ENCODE assay signal across 28 cellular contexts in genomic region chr4:88807499-88807898, GRCh38.
A peak's percentile ranks its signal among the peaks of the same experiment; 100 is the strongest.
DNase-seq lines count a peak whose midpoint lies in the region; ATAC-seq, FAIRE-seq and TF ChIP-seq lines count a peak whose summit lies in the region.
"Had no signal": no experiment of that assay in that cellular context is flagged by ENCODE, and none has a peak within 500 bp of the region (broad histone marks: within the 10 kb centered on the region; RNA-seq: fewer than 3 reads in every experiment).

No MANE protein-coding gene starts in this region.

- H3K36me3 ChIP-seq in GM23338 (ENCODE audit: insufficient read depth) (no peaks in the 10 kb centered on the region), parathyroid adenoma (ENCODE audit: control insufficient read depth, insufficient read depth, low read length) (no peaks in the 10 kb centered on the region), ascending aorta (no peaks in the 10 kb centered on the region)
- H3K36me3 ChIP-seq: left ventricle myocardium inferior, neural progenitor cell, tibial artery, WERI-Rb-1 had no signal

- no peaks in the 10 kb centered on the region for H3K27me3 Mint-ChIP-seq in GM23338 (ENCODE audit: insufficient read depth, low read depth, poor library complexity)
- H3K27me3 Mint-ChIP-seq: CD4-positive, alpha-beta T cell; stimulated activated naive CD8-positive, alpha-beta T cell treated with anti-CD3 and anti-CD28 coated beads, Interleukin-15, amount 100 ng/mL, for 72 hours had no signal

- no peaks in the 10 kb centered on the region for H4K20me1 ChIP-seq in GM23338 (replicated peaks; ENCODE audit: insufficient read depth)

- H3K27ac ChIP-seq in GM23338 (ENCODE audit: low read depth) (peak overlapping the region; percentile 21; the same call in 1 of the 2 replicates), parathyroid adenoma (no peak overlapping the region), ascending aorta (no peak overlapping the region)
- H3K27ac ChIP-seq: dorsolateral prefrontal cortex, left ventricle myocardium inferior, neural progenitor cell, tibial artery, WERI-Rb-1 had no signal

- FAIRE-seq in urothelium cell line (lab: Jason Lieb, UNC) = no peak

- intact Hi-C loops in ascending aorta (cut with DNase I) = no loop called here

- TF ChIP-seq CTCF in GM23338 (conservative IDR thresholded peaks at IDR 0.05; ENCODE audit: low read depth in 2 of 2) (no peak), parathyroid adenoma (IDR thresholded peaks at IDR 0.05) (no peak), ascending aorta (IDR thresholded peaks at IDR 0.05) (no peak)

- no peaks in the 10 kb centered on the region for H3K9me3 Mint-ChIP-seq in GM23338
- H3K9me3 Mint-ChIP-seq: activated naive CD8-positive, alpha-beta T cell treated with anti-CD3 and anti-CD28 coated beads, Interleukin-2, amount 10 ng/mL, durations not matched to agents 7 days and 5 days; CD4-positive, alpha-beta T cell; neural progenitor cell; stimulated activated naive CD8-positive, alpha-beta T cell treated with anti-CD3 and anti-CD28 coated beads, Interleukin-15, amount 100 ng/mL, for 72 hours had no signal

- H3K4me3 ChIP-seq in GM23338 (no peak overlapping the region), parathyroid adenoma (ENCODE audit: low read depth, low read length) (no peak overlapping the region), ascending aorta (no peak overlapping the region)
- H3K4me3 ChIP-seq: dorsolateral prefrontal cortex, left ventricle myocardium inferior, neural progenitor cell, tibial artery had no signal

- no peak overlapping the region for H3K4me3 Mint-ChIP-seq in GM23338
- H3K4me3 Mint-ChIP-seq: activated naive CD8-positive, alpha-beta T cell treated with anti-CD3 and anti-CD28 coated beads, Interleukin-2, amount 10 ng/mL, durations not matched to agents 7 days and 5 days; CD4-positive, alpha-beta T cell; neural progenitor cell; stimulated activated naive CD8-positive, alpha-beta T cell treated with anti-CD3 and anti-CD28 coated beads, Interleukin-15, amount 100 ng/mL, for 72 hours had no signal

- no peak overlapping the region for H3K4me2 ChIP-seq in GM23338
- peak overlapping the region; percentile 55 for H3K4me2 ChIP-seq in parathyroid adenoma (ENCODE audit: low read length)
- H3K4me2 ChIP-seq: neural progenitor cell had no signal

- no peak overlapping the region for H3K9ac ChIP-seq in parathyroid adenoma
- H3K9ac ChIP-seq: neural progenitor cell had no signal

- H3K27me3 ChIP-seq in GM23338 (ENCODE audit: insufficient read depth) (no peaks in the 10 kb centered on the region), parathyroid adenoma (ENCODE audit: control insufficient read depth, insufficient read depth, low read length) (no peaks in the 10 kb centered on the region), ascending aorta (no peaks in the 10 kb centered on the region)
- H3K27me3 ChIP-seq: dorsolateral prefrontal cortex, neural progenitor cell, tibial artery had no signal

- H3K9me3 ChIP-seq in parathyroid adenoma (ENCODE audit: control insufficient read depth, low read length) (no peaks in the 10 kb centered on the region), ascending aorta (no peaks in the 10 kb centered on the region)
- H3K9me3 ChIP-seq: left ventricle myocardium inferior, tibial artery had no signal

- no peaks in the 10 kb centered on the region; the same call in 2 of the 3 replicates for H3K36me3 Mint-ChIP-seq in GM23338 (ENCODE audit: low read depth)
- H3K36me3 Mint-ChIP-seq: neural progenitor cell had no signal

- 0 out of 2 replicates have a peak, but pooled peaks cover 3% of the 10 kb centered on the region for H3K4me1 ChIP-seq in GM23338 (ENCODE audit: insufficient read depth)
- H3K4me1 ChIP-seq in parathyroid adenoma = peaks cover 3% of the 10 kb centered on the region
- H3K4me1 ChIP-seq in ascending aorta = peaks cover 5 to 19% of the 10 kb centered on the region in 2 donors
- H3K4me1 ChIP-seq: neural progenitor cell had no signal

- H2AFZ ChIP-seq in GM23338 (no peak overlapping the region), parathyroid adenoma (no peak overlapping the region)
- H2AFZ ChIP-seq: neural progenitor cell had no signal

- H3K27ac Mint-ChIP-seq in GM23338 = no peak overlapping the region
- H3K27ac Mint-ChIP-seq: activated naive CD8-positive, alpha-beta T cell treated with anti-CD3 and anti-CD28 coated beads, Interleukin-2, amount 10 ng/mL, durations not matched to agents 7 days and 5 days; CD4-positive, alpha-beta T cell; neural progenitor cell; stimulated activated naive CD8-positive, alpha-beta T cell treated with anti-CD3 and anti-CD28 coated beads, Interleukin-15, amount 100 ng/mL, for 72 hours had no signal

- H3K4me1 Mint-ChIP-seq in GM23338 = peaks cover 10% of the 10 kb centered on the region
- H3K4me1 Mint-ChIP-seq: neural progenitor cell had no signal

- no peaks in the 10 kb centered on the region for H3F3A ChIP-seq in GM23338 (replicated peaks; ENCODE audit: low read depth)

- DNase-seq in GM23338 (ENCODE audit: low spot score) (no peak), amniotic epithelial cell (ENCODE audit: low read depth) (peak; percentile 63), iris pigment epithelial cell (ENCODE audit: low read depth) (peak; percentile 50), NAMALWA (ENCODE audit: low spot score) (no peak), kidney glomerular epithelial cell (lab: John Stamatoyannopoulos, UW) (no peak), urothelium cell line (ENCODE audit: low spot score) (no peak), ascending aorta (ENCODE audit: low spot score in 2 of 2) (no peak)
- DNase-seq: activated CD4-positive, alpha-beta T cell treated with anti-CD3 and anti-CD28 coated beads, Interleukin-2, amount 50 U/mL, for 1 hour; activated gamma-delta T cell; activated naive CD8-positive, alpha-beta T cell treated with anti-CD3 and anti-CD28 coated beads, Interleukin-2, amount 10 ng/mL, durations not matched to agents 7 days and 5 days; activated T-cell treated with anti-CD3 and anti-CD28 coated beads, Interleukin-2, amount 50 U/mL, for 1 hour; CD4-positive, alpha-beta T cell; dorsolateral prefrontal cortex; H7; left ventricle myocardium inferior; mesendoderm; NCI-H1105 treated with DMSO at 0.1 percent for 48 hours; NCI-H2029; NCI-H524 treated with DMSO at 0.1 percent for 48 hours; NK-92 treated with Interleukin-12 subunit alpha and Interleukin-12 subunit beta, amount 100 ng/mL, for 24 hours; right cardiac atrium; SHP77; stimulated activated naive CD8-positive, alpha-beta T cell treated with anti-CD3 and anti-CD28 coated beads, Interleukin-15, amount 100 ng/mL, for 72 hours; T1000; tibial artery; WERI-Rb-1 had no signal

- H3K79me2 ChIP-seq in GM23338 (replicated peaks; ENCODE audit: insufficient read depth) (no peaks in the 10 kb centered on the region), parathyroid adenoma (peaks cover 11% of the 10 kb centered on the region)

- no peaks in the 10 kb centered on the region for H3K9me2 ChIP-seq in GM23338 (ENCODE audit: insufficient read depth)

- no peak for ATAC-seq in GM23338
- ATAC-seq: right cardiac atrium; stimulated activated naive CD8-positive, alpha-beta T cell treated with anti-CD3 and anti-CD28 coated beads, Interleukin-15, amount 100 ng/mL, for 72 hours had no signal

TF ChIP-seq in GM23338, 12 proteins besides CTCF, POLR2A, EP300 and RAD21 (continues in another document):
- TF ChIP-seq ZNF331 (CRISPR knock-in tag; IDR thresholded peaks at IDR 0.05; ENCODE audit: low read depth) = no peak
- TF ChIP-seq NANOG (IDR thresholded peaks at IDR 0.05; ENCODE audit: borderline replicate concordance) = no peak
- no peak for TF ChIP-seq POLR2AphosphoS5 (IDR thresholded peaks at IDR 0.05; ENCODE audit: low read depth)
- TF ChIP-seq ZNF114 (CRISPR knock-in tag; IDR thresholded peaks at IDR 0.05) = no peak

Comparison
In these comparisons a context has a peak if more than half of its experiments do, and no peak if none do; other contexts are left out.
1. DNase-seq: peak in amniotic epithelial cell (single experiment) and iris pigment epithelial cell (single experiment); none in GM23338 (single experiment), NAMALWA (single experiment), kidney glomerular epithelial cell (single experiment), urothelium cell line (single experiment) and ascending aorta (0 of 2).